In the genomic region with DNA sequence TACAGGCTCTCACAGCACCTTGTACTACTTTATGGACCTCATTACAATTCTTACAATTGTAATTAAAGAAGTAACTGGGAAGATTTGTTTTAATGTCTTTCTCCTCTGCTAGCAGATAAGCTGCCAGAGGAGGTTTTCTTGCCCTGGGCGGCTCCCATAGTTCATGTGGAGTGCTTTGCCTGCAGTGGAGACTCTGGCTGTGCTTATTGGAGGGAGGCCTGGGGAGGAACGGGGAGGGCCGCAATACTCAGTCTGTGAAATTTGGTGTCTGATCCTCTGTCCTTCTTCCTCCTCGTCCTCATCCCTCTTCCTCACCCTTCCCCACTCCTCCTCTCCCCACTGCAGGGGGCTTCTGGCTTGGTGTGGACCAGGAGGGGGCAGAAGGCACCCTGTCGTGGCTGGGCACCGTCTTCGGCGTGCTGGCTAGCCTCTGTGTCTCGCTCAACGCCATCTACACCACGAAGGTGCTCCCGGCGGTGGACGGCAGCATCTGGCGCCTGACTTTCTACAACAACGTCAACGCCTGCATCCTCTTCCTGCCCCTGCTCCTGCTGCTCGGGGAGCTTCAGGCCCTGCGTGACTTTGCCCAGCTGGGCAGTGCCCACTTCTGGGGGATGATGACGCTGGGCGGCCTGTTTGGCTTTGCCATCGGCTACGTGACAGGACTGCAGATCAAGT, we compare ENCODE assay signal across 19 cellular contexts.
"Had no signal": no experiment of that assay in that cellular context is flagged by ENCODE, and none has a peak within 500 bp of the region (broad histone marks: within the 10 kb centered on the region; RNA-seq: fewer than 3 reads in every experiment).

No MANE protein-coding gene starts in this region.

- FAIRE-seq: TTC549 had no signal

- H3K27me3 ChIP-seq: brain microvascular endothelial cell, upper lobe of right lung had no signal

- H3K4me3 ChIP-seq: lung, prostate gland, upper lobe of right lung had no signal

- DNase-seq: activated CD4-positive, alpha-beta T cell treated with anti-CD3 and anti-CD28 coated beads, Interleukin-2, amount 50 U/mL, for 48 hours; activated naive CD4-positive, alpha-beta T cell treated with anti-CD3 and anti-CD28 coated beads for 36 hours; amygdala; brain microvascular endothelial cell; cerebellar nuclear complex; dermis blood vessel endothelial cell; endodermal cell; hippocampal formation; naive thymus-derived CD4-positive, alpha-beta T cell; nucleus accumbens; stimulated activated CD4-positive, alpha-beta T cell treated with anti-CD3 and anti-CD28 coated beads, Interleukin-2, amount 100 ng/mL, for 24 hours; stimulated activated naive CD8-positive, alpha-beta T cell treated with anti-CD3 and anti-CD28 coated beads, Interleukin-15, Interleukin-2, amounts not matched to agents 100 U/mL and 50 U/mL, for 24 hours; upper lobe of right lung had no signal

- ATAC-seq: left colon; naive thymus-derived CD4-positive, alpha-beta T cell; sciatic nerve; stimulated activated naive CD8-positive, alpha-beta T cell treated with anti-CD3 and anti-CD28 coated beads, Interleukin-15, Interleukin-2, amounts not matched to agents 100 U/mL and 50 U/mL, for 24 hours; upper lobe of right lung had no signal

- H3K27me3 Mint-ChIP-seq: naive thymus-derived CD4-positive, alpha-beta T cell had no signal

- H3K27ac ChIP-seq: brain microvascular endothelial cell, prostate gland, upper lobe of right lung had no signal

- H3K9me3 Mint-ChIP-seq: activated naive CD4-positive, alpha-beta T cell treated with anti-CD3 and anti-CD28 coated beads for 36 hours; activated T-helper 1 cell treated with anti-CD3 and anti-CD28 coated beads, Interleukin-12 subunit alpha, Interleukin-12 subunit beta, Interleukin-2, Interleukin-4 antibody, amounts not matched to agents 30 ng/mL and 10 ng/mL and 1 ng/mL, durations not matched to agents 14 hours and 24 hours and 36 hours; endodermal cell; naive thymus-derived CD4-positive, alpha-beta T cell had no signal

- H3K9me3 ChIP-seq: prostate gland, upper lobe of right lung had no signal

- H3K4me3 Mint-ChIP-seq: activated naive CD4-positive, alpha-beta T cell treated with anti-CD3 and anti-CD28 coated beads for 36 hours; activated T-helper 1 cell treated with anti-CD3 and anti-CD28 coated beads, Interleukin-12 subunit alpha, Interleukin-12 subunit beta, Interleukin-2, Interleukin-4 antibody, amounts not matched to agents 30 ng/mL and 10 ng/mL and 1 ng/mL, durations not matched to agents 14 hours and 24 hours and 36 hours; endodermal cell; naive thymus-derived CD4-positive, alpha-beta T cell had no signal

- H3K27ac Mint-ChIP-seq: endodermal cell had no signal
